Comparison of ENCODE assay signal across 9 cellular contexts in genomic region chr7:39589323-39590111, GRCh38. TPM values are rescaled to one million over a fixed set of nuclear protein-coding genes. Genes with fewer than 3 reads are reported as not detected.
DNase-seq lines count a peak whose midpoint lies in the region; ATAC-seq lines count a peak whose summit lies in the region.
"Had no signal": no experiment of that assay in that cellular context is flagged by ENCODE, and none has a peak within 500 bp of the region (broad histone marks: within the 10 kb centered on the region; RNA-seq: fewer than 3 reads in every experiment).

No MANE protein-coding gene starts in this region.

- H3K4me3 ChIP-seq in SJCRH30: no peak overlapping the region
- H3K4me3 ChIP-seq: Peyer's patch had no signal

- ATAC-seq in GM19438 (IDR thresholded peaks at IDR 0.05; ENCODE audit: low read depth, unreplicated experiment): peak; percentile 94
- peak; percentile 97 for ATAC-seq in HG03442 (IDR thresholded peaks at IDR 0.05; ENCODE audit: unreplicated experiment)

- peaks cover 8% of the 10 kb centered on the region for H3K4me1 ChIP-seq in SJCRH30

- no peaks in the 10 kb centered on the region for H3K27me3 ChIP-seq in SJCRH30
- H3K27me3 ChIP-seq: Peyer's patch had no signal

- DNase-seq in CD1c-positive myeloid dendritic cell (ENCODE audit: extremely low spot score) (peak; percentile 91), SJCRH30 (peak; percentile 63 to 76), kidney glomerular epithelial cell (lab: John Stamatoyannopoulos, UW) (peak; percentile 34), medulla oblongata (ENCODE audit: extremely low spot score) (no peak)
- peak; percentile 48 for DNase-seq in activated naive CD8-positive, alpha-beta T cell treated with anti-CD3 and anti-CD28 coated beads, Interleukin-2, amount 50 U/mL, for 16 hours (ENCODE audit: low read depth, low spot score)
- DNase-seq in stimulated activated CD8-positive, alpha-beta memory T cell treated with anti-CD3 and anti-CD28 coated beads, Interleukin-7, amount 100 ng/mL, for 48 hours (ENCODE audit: extremely low read depth in 1 of 2, low read depth in 1 of 2): peak; percentile 17 to 70

- H3K36me3 ChIP-seq in SJCRH30: no peaks in the 10 kb centered on the region
- H3K36me3 ChIP-seq: Peyer's patch had no signal

- no peak overlapping the region for H3K27ac ChIP-seq in SJCRH30

- no peaks in the 10 kb centered on the region for H3K9me3 ChIP-seq in SJCRH30 (replicated peaks)
- H3K9me3 ChIP-seq: Peyer's patch had no signal

RNA-seq across cellular contexts. Expression of gene YAE1, which starts 23.3 kb away (rescaled TPM):
- total RNA-seq in SJCRH30 (2014; rRNA removed; shearing (Covaris generic)): 35.1 and 38.6 TPM in 2 replicates

RNA-seq across cellular contexts. Expression of gene RALA, which starts 33.9 kb away (rescaled TPM):
- total RNA-seq in SJCRH30 (2014; rRNA removed; shearing (Covaris generic)): 19.8 and 20.2 TPM in 2 replicates
